In the genomic region with DNA sequence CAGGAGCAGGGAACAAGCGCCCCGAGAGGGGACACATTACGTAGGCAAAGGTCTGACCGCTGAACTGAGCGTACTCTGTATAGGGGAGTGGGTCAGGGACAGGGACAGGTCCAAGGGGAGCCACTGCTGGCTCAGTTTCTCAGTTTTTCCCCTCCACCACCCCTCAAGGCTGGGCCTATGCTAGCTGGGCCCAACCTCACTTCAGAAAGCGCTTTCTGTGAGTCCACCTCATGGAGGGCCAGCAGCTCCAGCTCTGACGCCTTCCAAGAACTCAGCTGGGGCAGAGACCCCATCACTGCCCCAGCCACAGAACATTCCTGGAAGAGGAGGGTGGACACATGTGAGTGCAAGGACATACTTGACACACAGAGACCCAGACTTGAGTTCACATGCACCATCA, we compare ENCODE assay signal across 15 cellular contexts.
DNase-seq lines count a peak whose midpoint lies in the region; ATAC-seq and TF ChIP-seq lines count a peak whose summit lies in the region.
"Had no signal": no experiment of that assay in that cellular context is flagged by ENCODE, and none has a peak within 500 bp of the region (broad histone marks: within the 10 kb centered on the region; RNA-seq: fewer than 3 reads in every experiment).

No MANE protein-coding gene starts in this region.

- no peak for DNase-seq in SJCRH30
- DNase-seq in lung (ENCODE audit: low spot score): peak; percentile 14
- peak; percentile 36 for DNase-seq in spleen
- DNase-seq in T-helper 9 cell: no peak
- no peak for DNase-seq in GOT3 (lab: John Stamatoyannopoulos, UW)
- DNase-seq in stimulated activated CD4-positive, alpha-beta T cell treated with anti-CD3 and anti-CD28 coated beads, Interleukin-4, amount 100 ng/mL, for 4 hours: no peak
- no peak for DNase-seq in left lobe of liver (ENCODE audit: low spot score)
- DNase-seq: Calu3; CD4-positive, alpha-beta T cell; DMS53; NCI-H1092 treated with DMSO at 0.1 percent for 48 hours; NCI-H524 had no signal

- no peak for TF ChIP-seq POLR2A in spleen (IDR thresholded peaks at IDR 0.05)

- ATAC-seq in lung (ENCODE audit: insufficient read depth, low FRiP score) (no peak), left lobe of liver (no peak)

- H3K9ac ChIP-seq in BLaER1: no peak overlapping the region
- H3K9ac ChIP-seq: KMS-11 had no signal

- WGBS in lung, 2 donors: 86 to 92% methylated on average over 7 of the region's 7 CpGs
- WGBS in spleen, 5 donors: 83 to 96% (median 89%) methylated on average over 5 to 7 of the region's 7 CpGs

- intact Hi-C loops in spleen (cut with DNase I; ENCODE audit: low total_unique reads): no loop called here

- H4K20me1 ChIP-seq in BLaER1: no peaks in the 10 kb centered on the region

- H3K4me3 ChIP-seq in BLaER1 (no peak overlapping the region), SJCRH30 (no peak overlapping the region), lung (no peak overlapping the region), spleen (no peak overlapping the region)
- H3K4me3 ChIP-seq: HAP-1 had no signal

- peak overlapping the region; percentile 70 for H3K4me2 ChIP-seq in BLaER1
- H3K4me2 ChIP-seq: KMS-11 had no signal

- H3K9me3 ChIP-seq in BLaER1 (no peaks in the 10 kb centered on the region), SJCRH30 (replicated peaks) (no peaks in the 10 kb centered on the region), lung (ENCODE audit: control insufficient read depth in 2 of 2, insufficient read depth in 1 of 2, low read length in 1 of 2) (no peaks in the 10 kb centered on the region), spleen (no peaks in the 10 kb centered on the region)
- H3K9me3 ChIP-seq: HAP-1 had no signal

- no peak for TF ChIP-seq CTCF in lung (IDR thresholded peaks at IDR 0.05; ENCODE audit: control extremely low read depth, extremely low read depth)
- no peak for TF ChIP-seq CTCF in spleen (IDR thresholded peaks at IDR 0.05 in 8 of 11, conservative IDR thresholded peaks at IDR 0.05 in 3 of 11)

- H3K36me3 ChIP-seq in BLaER1: no peaks in the 10 kb centered on the region
- H3K36me3 ChIP-seq in SJCRH30: no peaks in the 10 kb centered on the region
- H3K36me3 ChIP-seq in lung (ENCODE audit: control insufficient read depth in 2 of 2, insufficient read depth in 2 of 2, low read length in 2 of 2): no peaks in the 10 kb centered on the region
- no peaks in the 10 kb centered on the region for H3K36me3 ChIP-seq in spleen
- H3K36me3 ChIP-seq: HAP-1 had no signal

- H3K4me1 ChIP-seq in BLaER1: peaks cover 50% of the 10 kb centered on the region
- H3K4me1 ChIP-seq in SJCRH30: peaks cover 35% of the 10 kb centered on the region
- H3K4me1 ChIP-seq in lung (ENCODE audit: control insufficient read depth in 2 of 2, insufficient read depth in 2 of 2, low read length in 2 of 2): no peaks in the 10 kb centered on the region
- H3K4me1 ChIP-seq in spleen: no peaks in the 10 kb centered on the region
- H3K4me1 ChIP-seq: HAP-1 had no signal

- H3K27ac ChIP-seq in BLaER1 (no peak overlapping the region), SJCRH30 (peak overlapping the region; percentile 36; the same call in 1 of the 2 replicates), lung (ENCODE audit: low read depth in 1 of 2, low read length in 1 of 2) (no peak overlapping the region), spleen (no peak overlapping the region)
- H3K27ac ChIP-seq: KMS-11 had no signal

- H3K27me3 ChIP-seq in BLaER1 (no peaks in the 10 kb centered on the region), SJCRH30 (no peaks in the 10 kb centered on the region), lung (ENCODE audit: control insufficient read depth, insufficient read depth) (no peaks in the 10 kb centered on the region), spleen (replicated peaks in 1 of 7) (peaks cover 0 to 5% (median 0%) of the 10 kb centered on the region in 7 donors)

Comparison
In these comparisons a context has a peak if more than half of its experiments do, and no peak if none do; other contexts are left out.
1. DNase-seq: peak in lung (single experiment) and spleen (single experiment); none in SJCRH30 (0 of 2), T-helper 9 cell (single experiment), GOT3 (single experiment), stimulated activated CD4-positive, alpha-beta T cell treated with anti-CD3 and anti-CD28 coated beads, Interleukin-4, amount 100 ng/mL, for 4 hours (0 of 2) and left lobe of liver (single experiment).